Comparison of ENCODE assay signal across 33 cellular contexts in the genomic region with DNA sequence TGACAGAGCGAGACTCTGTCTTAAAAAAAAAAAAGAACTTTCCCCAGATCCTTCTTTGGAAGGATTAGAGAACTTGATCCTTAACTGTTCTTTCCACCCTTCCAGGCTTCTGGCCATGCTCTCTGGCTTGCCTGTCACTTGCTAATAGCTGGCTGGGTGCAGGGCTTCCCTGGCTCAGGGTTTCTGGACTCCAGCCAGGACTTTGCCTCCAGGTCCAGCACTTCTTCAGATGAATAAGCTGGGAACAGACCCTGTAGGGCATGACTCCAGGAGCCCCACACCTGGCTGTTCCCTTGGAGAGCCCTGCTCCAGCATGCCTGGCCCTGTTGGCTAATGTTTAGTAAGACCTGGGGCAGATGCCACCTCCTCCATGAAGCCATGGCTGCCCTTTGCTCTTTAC. TPM values are rescaled to one million over a fixed set of nuclear protein-coding genes. Genes with fewer than 3 reads are reported as not detected.
A peak's percentile ranks its signal among the peaks of the same experiment; 100 is the strongest.
DNase-seq lines count a peak whose midpoint lies in the region; ATAC-seq and FAIRE-seq lines count a peak whose summit lies in the region.
"Had no signal": no experiment of that assay in that cellular context is flagged by ENCODE, and none has a peak within 500 bp of the region (broad histone marks: within the 10 kb centered on the region; RNA-seq: fewer than 3 reads in every experiment).

No MANE protein-coding gene starts in this region.

- peaks cover 0 to 6% of the 10 kb centered on the region in 2 donors for H3K4me1 Mint-ChIP-seq in natural killer cell treated with Interleukin-12 subunit alpha and Interleukin-12 subunit beta and Interleukin-15 and Interleukin-18, amount 100 ng/mL, for 72 hours (ENCODE audit: low read depth in 2 of 2)

- no peak overlapping the region for H3K27ac Mint-ChIP-seq in natural killer cell treated with Interleukin-12 subunit alpha and Interleukin-12 subunit beta and Interleukin-15 and Interleukin-18, amount 100 ng/mL, for 72 hours
- H3K27ac Mint-ChIP-seq: activated CD4-positive, alpha-beta memory T cell treated with anti-CD3 and anti-CD28 coated beads for 36 hours; activated naive CD4-positive, alpha-beta T cell treated with anti-CD3 and anti-CD28 coated beads, Interleukin-2, amount 10 ng/mL, durations not matched to agents 7 days and 5 days; CD4-positive, alpha-beta T cell; H9; neural progenitor cell had no signal

- peaks cover 6 to 11% of the 10 kb centered on the region in 2 donors for H3K27me3 ChIP-seq in small intestine (ENCODE audit: control insufficient read depth in 2 of 2, insufficient read depth in 2 of 2, low read length in 2 of 2)
- H3K27me3 ChIP-seq: testis, uterus had no signal

- no peaks in the 10 kb centered on the region for H3K4me1 ChIP-seq in small intestine (ENCODE audit: control insufficient read depth in 2 of 2, insufficient read depth in 1 of 2, low read depth in 1 of 2, low read length in 1 of 2)
- H3K4me1 ChIP-seq: colonic mucosa, uterus had no signal

- no peak overlapping the region for H3K4me3 Mint-ChIP-seq in natural killer cell treated with Interleukin-12 subunit alpha and Interleukin-12 subunit beta and Interleukin-15 and Interleukin-18, amount 100 ng/mL, for 72 hours
- H3K4me3 Mint-ChIP-seq: activated CD4-positive, alpha-beta memory T cell treated with anti-CD3 and anti-CD28 coated beads for 36 hours; activated naive CD4-positive, alpha-beta T cell treated with anti-CD3 and anti-CD28 coated beads, Interleukin-2, amount 10 ng/mL, durations not matched to agents 7 days and 5 days; CD4-positive, alpha-beta T cell; H9; neural progenitor cell had no signal

- H3K36me3 Mint-ChIP-seq in natural killer cell treated with Interleukin-12 subunit alpha and Interleukin-12 subunit beta and Interleukin-15 and Interleukin-18, amount 100 ng/mL, for 72 hours: no peaks in the 10 kb centered on the region
- H3K36me3 Mint-ChIP-seq: activated CD4-positive, alpha-beta memory T cell treated with anti-CD3 and anti-CD28 coated beads for 36 hours; activated naive CD4-positive, alpha-beta T cell treated with anti-CD3 and anti-CD28 coated beads, Interleukin-2, amount 10 ng/mL, durations not matched to agents 7 days and 5 days; neural progenitor cell had no signal

- ATAC-seq in HG02759 (IDR thresholded peaks at IDR 0.05; ENCODE audit: unreplicated experiment): no peak
- ATAC-seq in natural killer cell treated with Interleukin-12 subunit alpha and Interleukin-12 subunit beta and Interleukin-15 and Interleukin-18, amount 100 ng/mL, for 72 hours: no peak
- ATAC-seq: activated CD4-positive, CD25-positive, alpha-beta regulatory T cell treated with anti-CD3 and anti-CD28 coated beads, Interleukin-2, amount 50 U/mL, for 24 hours; stimulated activated naive CD8-positive, alpha-beta T cell treated with anti-CD3 and anti-CD28 coated beads, Interleukin-15, Interleukin-2, amounts not matched to agents 100 U/mL and 50 U/mL, for 24 hours had no signal

- peaks cover 15 to 22% of the 10 kb centered on the region in 2 donors for H3K27me3 Mint-ChIP-seq in natural killer cell treated with Interleukin-12 subunit alpha and Interleukin-12 subunit beta and Interleukin-15 and Interleukin-18, amount 100 ng/mL, for 72 hours

- H3K4me3 ChIP-seq in small intestine (ENCODE audit: low read depth in 1 of 2, low read length in 2 of 2): no peak overlapping the region
- H3K4me3 ChIP-seq: colonic mucosa, esophagus muscularis mucosa, neural progenitor cell, testis, uterus had no signal

- no peak overlapping the region for H3K27ac ChIP-seq in small intestine (ENCODE audit: low read depth in 1 of 2, low read length in 1 of 2)
- H3K27ac ChIP-seq: colonic mucosa, esophagus muscularis mucosa, neural progenitor cell, testis, uterus had no signal

- H3K9me3 Mint-ChIP-seq in natural killer cell treated with Interleukin-12 subunit alpha and Interleukin-12 subunit beta and Interleukin-15 and Interleukin-18, amount 100 ng/mL, for 72 hours: no peaks in the 10 kb centered on the region
- H3K9me3 Mint-ChIP-seq: activated CD4-positive, alpha-beta memory T cell treated with anti-CD3 and anti-CD28 coated beads for 36 hours; activated naive CD4-positive, alpha-beta T cell treated with anti-CD3 and anti-CD28 coated beads, Interleukin-2, amount 10 ng/mL, durations not matched to agents 7 days and 5 days; CD4-positive, alpha-beta T cell; H9; neural progenitor cell had no signal

- peak; percentile 17 for DNase-seq in DMS53 (lab: John Stamatoyannopoulos, UW)
- DNase-seq in DMS53 treated with DMSO at 0.1 percent for 48 hours (lab: John Stamatoyannopoulos, UW; ENCODE audit: unreplicated experiment): no peak
- peak; percentile 59 for DNase-seq in NCI-H446 treated with DMSO at 0.1 percent for 48 hours (lab: John Stamatoyannopoulos, UW)
- peak; percentile 69 for DNase-seq in cerebellar cortex (ENCODE audit: low spot score)
- peak; percentile 41 for DNase-seq in small intestine
- no peak for DNase-seq in natural killer cell treated with Interleukin-12 subunit alpha and Interleukin-12 subunit beta and Interleukin-15 and Interleukin-18, amount 100 ng/mL, for 72 hours (ENCODE audit: low spot score)
- DNase-seq in NCI-H1436 (lab: John Stamatoyannopoulos, UW): no peak
- DNase-seq: 8988T; activated CD4-positive, alpha-beta memory T cell treated with anti-CD3 and anti-CD28 coated beads for 36 hours; activated CD8-positive, alpha-beta memory T cell treated with anti-CD3 and anti-CD28 coated beads, Interleukin-2, amount 50 U/mL, for 4 hours; activated naive CD4-positive, alpha-beta T cell treated with anti-CD3 and anti-CD28 coated beads, Interleukin-2, amount 10 ng/mL, durations not matched to agents 7 days and 5 days; amniotic stem cell; CD4-positive, alpha-beta T cell; colonic mucosa; foreskin melanocyte; GDM1; H9; KG1; mesenchymal stem cell; NCI-H1436 treated with DMSO at 0.1 percent for 48 hours; NCI-H524 treated with DMSO at 0.1 percent for 48 hours; stimulated activated naive CD8-positive, alpha-beta T cell treated with anti-CD3 and anti-CD28 coated beads, Interleukin-15, Interleukin-2, amounts not matched to agents 100 U/mL and 50 U/mL, for 24 hours; testis; uterus had no signal

- H3K36me3 ChIP-seq in small intestine (ENCODE audit: control insufficient read depth in 2 of 2, insufficient read depth in 2 of 2, low read length in 2 of 2): no peaks in the 10 kb centered on the region
- H3K36me3 ChIP-seq: colonic mucosa, esophagus muscularis mucosa, neural progenitor cell, uterus had no signal

- no peaks in the 10 kb centered on the region for H3K9me3 ChIP-seq in small intestine (ENCODE audit: control insufficient read depth, low read depth)
- H3K9me3 ChIP-seq: colonic mucosa, esophagus muscularis mucosa, testis, uterus had no signal

- no peak for FAIRE-seq in small intestine (lab: Jason Lieb, UNC)
- FAIRE-seq: GM19239, RCC 7860 had no signal

- WGBS in small intestine, 3 donors: 88 to 94% (median 94%) methylated on average over 1 of the region's 1 CpG

RNA-seq across cellular contexts. Expression of a gene that starts 3.3 kb away (rescaled TPM):
- polyA plus RNA-seq in small intestine: under 1 TPM in 1 of 3 donors, not detected in 2; 0.16 TPM
- 1 to 10 TPM; 4.1 to 9.2 TPM for total RNA-seq in natural killer cell treated with Interleukin-12 subunit alpha and Interleukin-12 subunit beta and Interleukin-15 and Interleukin-18, amount 100 ng/mL, for 72 hours
- total RNA-seq: activated CD4-positive, alpha-beta memory T cell treated with anti-CD3 and anti-CD28 coated beads for 36 hours; colonic mucosa; H9; HT-29 had no signal

RNA-seq across cellular contexts. Expression of a gene that starts 16.0 kb away (rescaled TPM):
- under 1 TPM; 0.21 to 0.27 (median 0.22) TPM for polyA plus RNA-seq in small intestine
- total RNA-seq in natural killer cell treated with Interleukin-12 subunit alpha and Interleukin-12 subunit beta and Interleukin-15 and Interleukin-18, amount 100 ng/mL, for 72 hours: under 1 TPM; 0.50 to 0.64 TPM
- total RNA-seq: HT-29 had no signal

RNA-seq across cellular contexts. Expression of a gene that starts 35.8 kb away (rescaled TPM):
- polyA plus RNA-seq in small intestine: 1 to 10 TPM in 2 of 3 donors, not detected in 1; 1.1 to 4.7 TPM
- total RNA-seq in natural killer cell treated with Interleukin-12 subunit alpha and Interleukin-12 subunit beta and Interleukin-15 and Interleukin-18, amount 100 ng/mL, for 72 hours: not detected
- total RNA-seq: SK-MEL-5; T-helper 1 cell treated with Interleukin-12 subunit alpha and Interleukin-12 subunit beta and Interleukin-4 antibody, amounts not matched to agents 30 ng/mL and 1 ng/mL, for 36 hours had no signal

Comparison
In these comparisons a context has a peak if more than half of its experiments do, and no peak if none do; other contexts are left out.
1. DNase-seq: peak in DMS53 (single experiment), NCI-H446 treated with DMSO at 0.1 percent for 48 hours (single experiment), cerebellar cortex (single experiment) and small intestine (single experiment); none in DMS53 treated with DMSO at 0.1 percent for 48 hours (single experiment), natural killer cell treated with Interleukin-12 subunit alpha and Interleukin-12 subunit beta and Interleukin-15 and Interleukin-18, amount 100 ng/mL, for 72 hours (single experiment) and NCI-H1436 (single experiment).